In the genomic region with DNA sequence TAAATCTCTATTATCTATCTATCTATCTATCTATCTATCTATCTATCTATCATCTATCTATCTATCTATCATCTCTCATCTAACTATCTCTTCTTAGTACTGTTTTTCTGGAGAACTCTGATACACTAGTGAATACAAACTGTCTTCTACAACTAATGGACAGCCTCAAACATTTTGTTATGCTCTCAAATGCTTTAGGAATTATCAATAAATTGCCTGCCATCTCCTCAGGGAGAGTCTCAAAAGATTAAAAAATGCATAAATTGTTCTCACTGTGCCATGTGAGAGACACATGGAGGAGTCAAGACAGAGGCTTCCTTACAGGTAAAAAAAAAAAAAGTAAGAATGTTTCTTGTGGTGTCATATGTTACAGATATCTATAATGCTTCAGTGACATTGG, we compare ENCODE assay signal across 29 cellular contexts. TPM values are rescaled to one million over a fixed set of nuclear protein-coding genes. Genes with fewer than 3 reads are reported as not detected.
"Had no signal": no experiment of that assay in that cellular context is flagged by ENCODE, and none has a peak within 500 bp of the region (broad histone marks: within the 10 kb centered on the region; RNA-seq: fewer than 3 reads in every experiment).

A gene (plus strand): TSS at position 301 of the 400 bp plus-strand sequence. CDS start 3,163 bp downstream, outside the sequence.

- DNase-seq: stimulated activated CD4-positive, alpha-beta T cell treated with anti-CD3 and anti-CD28 coated beads, Interleukin-2, amount 100 ng/mL, for 48 hours; stimulated activated CD4-positive, alpha-beta T cell treated with anti-CD3 and anti-CD28 coated beads, Interleukin-4, amount 100 ng/mL, for 1 hour; stimulated activated CD4-positive, alpha-beta T cell treated with anti-CD3 and anti-CD28 coated beads, Interleukin-4, amount 100 ng/mL, for 24 hours; stimulated activated CD4-positive, alpha-beta T cell treated with anti-CD3 and anti-CD28 coated beads, Interleukin-4, amount 100 ng/mL, for 4 hours; stimulated activated CD8-positive, alpha-beta memory T cell treated with anti-CD3 and anti-CD28 coated beads, Interleukin-4, amount 100 ng/mL, for 48 hours; stimulated activated naive B cell treated with anti-CD40 and anti-IgM and Interleukin-4, amounts not matched to agents 10 μg/mL and 1 μg/mL and 100 μg/mL, for 72 hours; stimulated activated naive CD4-positive, alpha-beta T cell; stimulated activated naive CD4-positive, alpha-beta T cell treated with Interleukin-2 at 50 U/mL for 16 hours; stimulated activated naive CD8-positive, alpha-beta T cell treated with anti-CD3 and anti-CD28 coated beads, Interleukin-15, amount 100 ng/mL, for 72 hours; stimulated activated naive CD8-positive, alpha-beta T cell treated with anti-CD3 and anti-CD28 coated beads, Interleukin-15, Interleukin-2, amounts not matched to agents 100 U/mL and 50 U/mL, for 24 hours; stomach; substantia nigra; testis; thyroid gland; tibial artery; transverse colon; trophoblast cell; upper lobe of left lung; upper lobe of right lung; uterus had no signal

- H3K27me3 ChIP-seq: stomach, suprapubic skin, testis, thyroid gland, tibial artery, tibial nerve, transverse colon, upper lobe of left lung, upper lobe of right lung, uterus, vagina had no signal

- H3K9me3 ChIP-seq: suprapubic skin, testis, thoracic aorta, thyroid gland, tibial artery, tibial nerve, transverse colon, upper lobe of left lung, upper lobe of right lung, uterus, vagina had no signal

- H3K36me3 ChIP-seq: stomach, suprapubic skin, thoracic aorta, thyroid gland, tibial artery, tibial nerve, transverse colon, upper lobe of left lung, upper lobe of right lung, uterus, vagina had no signal

- H3K27ac ChIP-seq: stomach, suprapubic skin, testis, thoracic aorta, thyroid gland, tibial artery, tibial nerve, transverse colon, upper lobe of left lung, upper lobe of right lung, uterus, vagina had no signal

- H3K4me3 ChIP-seq: stomach, suprapubic skin, testis, thoracic aorta, thyroid gland, tibial artery, tibial nerve, transverse colon, upper lobe of left lung, upper lobe of right lung, uterus, vagina had no signal

RNA-seq across cellular contexts. Expression of the gene that starts here (rescaled TPM):
- total RNA-seq: stomach, subcutaneous adipose tissue, suprapubic skin, temporal lobe, testis, thoracic aorta, thyroid gland, tibial nerve, transverse colon, upper lobe of left lung, upper lobe of right lung, ureter, urinary bladder, uterus, vagina had no signal
- polyA plus RNA-seq: stomach, thymus, urinary bladder had no signal
